In the genomic region with DNA sequence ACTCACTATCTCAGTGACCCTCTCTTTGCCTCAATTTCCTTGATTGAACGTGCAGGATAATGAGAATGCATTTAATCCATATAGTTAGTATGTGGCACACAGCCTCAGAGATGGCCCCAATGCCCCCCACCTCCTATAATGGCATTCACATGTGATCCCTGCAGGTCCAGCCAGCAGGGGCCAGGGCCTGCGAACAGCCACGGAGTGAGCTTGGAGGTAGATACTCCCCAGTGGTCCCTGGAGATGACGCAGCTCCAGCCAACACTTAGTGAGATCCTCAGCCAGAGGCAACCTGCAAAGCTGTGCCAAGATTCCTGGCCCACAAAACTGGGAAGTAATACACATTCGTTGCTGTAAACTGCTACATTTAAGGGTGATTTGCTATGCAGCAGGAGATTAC, we compare ENCODE assay signal across 21 cellular contexts.
DNase-seq lines count a peak whose midpoint lies in the region; FAIRE-seq and TF ChIP-seq lines count a peak whose summit lies in the region.
"Had no signal": no experiment of that assay in that cellular context is flagged by ENCODE, and none has a peak within 500 bp of the region (broad histone marks: within the 10 kb centered on the region; RNA-seq: fewer than 3 reads in every experiment).

No MANE protein-coding gene starts in this region.

- H4K20me1 ChIP-seq in osteoblast (ENCODE audit: insufficient read depth, low read length), result no peaks in the 10 kb centered on the region

- no peaks in the 10 kb centered on the region for H3K27me3 ChIP-seq in osteoblast (ENCODE audit: insufficient read depth, low read length)
- H3K27me3 ChIP-seq: BE2C had no signal

- no peak overlapping the region for H2AFZ ChIP-seq in osteoblast (ENCODE audit: low read length)

- TF ChIP-seq CTCF in osteoblast (IDR thresholded peaks at IDR 0.05; ENCODE audit: extremely low read depth, low read depth, low read length), result no peak

- H3K9me3 ChIP-seq in osteoblast (ENCODE audit: low read depth, low read length), result no peaks in the 10 kb centered on the region
- H3K9me3 ChIP-seq: BE2C, Caco-2 had no signal

- H3K4me2 ChIP-seq in osteoblast (ENCODE audit: insufficient read depth, low read length), result no peak overlapping the region

- H3K4me3 ChIP-seq in osteoblast (ENCODE audit: insufficient read depth, low read length), result no peak overlapping the region

- H3K27ac ChIP-seq in osteoblast (ENCODE audit: low read depth, low read length), result no peak overlapping the region

- FAIRE-seq in HTR-8/SVneo (lab: Jason Lieb, UNC), result no peak
- FAIRE-seq: A204.1, D721Med, GM12892, GM18507, HepG2 had no signal

- H3K79me2 ChIP-seq in osteoblast (ENCODE audit: insufficient read depth, low read length), result no peaks in the 10 kb centered on the region

- no peaks in the 10 kb centered on the region for H3K4me1 ChIP-seq in osteoblast (ENCODE audit: insufficient read depth, low read length)
- H3K4me1 ChIP-seq: BE2C, Caco-2 had no signal

- no peaks in the 10 kb centered on the region for H3K36me3 ChIP-seq in osteoblast (ENCODE audit: insufficient read depth, low read length)
- H3K36me3 ChIP-seq: BE2C had no signal

- DNase-seq in M059J (ENCODE audit: low read depth) (peak; percentile 28), astrocyte of the hippocampus (ENCODE audit: low read depth, low spot score) (peak; percentile 2), mesenteric fat pad (ENCODE audit: low spot score) (peak; percentile 30), osteoblast (ENCODE audit: insufficient read length, low spot score, missing footprints) (no peak), GM19240 (ENCODE audit: insufficient read length, low spot score) (no peak), HTR-8/SVneo (ENCODE audit: insufficient read length, low spot score) (no peak), superior temporal gyrus (ENCODE audit: extremely low spot score) (no peak)
- DNase-seq: ACHN; BE2C; C1 segment of cervical spinal cord; Caco-2; CD4-positive, CD25-positive, alpha-beta regulatory T cell; CD8-positive, alpha-beta memory T cell; GDM1; GOT3; H7 had no signal

Comparison
In these comparisons a context has a peak if more than half of its experiments do, and no peak if none do; other contexts are left out.
1. DNase-seq: peak in M059J (single experiment), astrocyte of the hippocampus (single experiment) and mesenteric fat pad (single experiment); none in osteoblast (single experiment), GM19240 (single experiment), HTR-8/SVneo (single experiment) and superior temporal gyrus (single experiment).